8 cellular contexts compared by ENCODE assay signal in the genomic region with DNA sequence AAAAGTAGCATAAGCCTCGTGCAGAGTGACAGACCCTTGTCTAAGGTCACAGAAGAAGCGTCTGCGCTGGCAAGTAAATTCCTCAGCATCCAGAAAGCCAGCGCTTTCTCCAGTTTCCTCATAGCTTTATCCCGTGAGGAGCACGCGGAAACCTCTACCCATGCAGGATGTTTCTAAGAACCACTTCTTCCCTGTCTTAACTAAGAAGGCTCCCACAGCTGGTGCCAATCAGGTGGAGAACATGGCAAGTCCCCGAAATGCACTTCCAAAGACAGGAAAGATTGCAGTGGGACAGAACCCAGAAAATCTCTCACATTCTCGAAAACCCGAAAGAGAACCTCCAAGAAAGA. TPM values are rescaled to one million over a fixed set of nuclear protein-coding genes. Genes with fewer than 3 reads are reported as not detected.
DNase-seq lines count a peak whose midpoint lies in the region; ATAC-seq and TF ChIP-seq lines count a peak whose summit lies in the region.

No MANE protein-coding gene starts in this region.

- H3K27ac Mint-ChIP-seq in T-helper 17 cell: no peak overlapping the region

- DNase-seq in EH (ENCODE audit: low read depth) (peak; percentile 75), brain microvascular endothelial cell (peak; percentile 33), mucosa of descending colon (no peak), T-helper 17 cell (no peak), NCI-H2081 treated with DMSO at 0.1 percent for 48 hours (lab: John Stamatoyannopoulos, UW) (no peak)

- H3K36me3 Mint-ChIP-seq in T-helper 17 cell (ENCODE audit: low read depth): peaks cover 3% of the 10 kb centered on the region

- H3K27me3 ChIP-seq in brain microvascular endothelial cell (replicated peaks): no peaks in the 10 kb centered on the region

- H3K4me1 ChIP-seq in mucosa of descending colon (ENCODE audit: low read depth): peaks cover 29% of the 10 kb centered on the region

- H3K4me3 ChIP-seq in brain microvascular endothelial cell (ENCODE audit: low read depth, low read length) (peak overlapping the region; percentile 92), mucosa of descending colon (peak overlapping the region; percentile 97)

- H3K36me3 ChIP-seq in brain microvascular endothelial cell (replicated peaks) (peaks cover 23% of the 10 kb centered on the region), mucosa of descending colon (ENCODE audit: low read depth) (peaks cover 8% of the 10 kb centered on the region)

- H3K27ac ChIP-seq in brain microvascular endothelial cell: peak overlapping the region; percentile 95

- intact Hi-C loops in mucosa of descending colon (cut with DNase I, micrococcal nuclease): no loop called here

- H3K9me3 ChIP-seq in mucosa of descending colon (no peaks in the 10 kb centered on the region), T-helper 17 cell (ENCODE audit: control insufficient read depth, low read length, poor library complexity, severe bottlenecking) (no peaks in the 10 kb centered on the region)

- H3K27me3 Mint-ChIP-seq in T-helper 17 cell: no peaks in the 10 kb centered on the region

- ATAC-seq in HG02885 (IDR thresholded peaks at IDR 0.05; ENCODE audit: poor library complexity, unreplicated experiment) (peak; percentile 0), mucosa of descending colon (peak; percentile 7), T-helper 17 cell (no peak), HG02840 (IDR thresholded peaks at IDR 0.05; ENCODE audit: low FRiP score, unreplicated experiment) (no peak), GM19463 (IDR thresholded peaks at IDR 0.05; ENCODE audit: unreplicated experiment) (no peak)

- TF ChIP-seq CTCF in brain microvascular endothelial cell (IDR thresholded peaks at IDR 0.05; ENCODE audit: low read depth, low read length, missing control alignments): no peak
- no peak for TF ChIP-seq CTCF in mucosa of descending colon (IDR thresholded peaks at IDR 0.05)

- in situ Hi-C loops in brain microvascular endothelial cell (cut with HindIII; ENCODE audit: low pct_ligation_motif_present, low sequenced_read_pairs): no loop called here

- H3K4me3 Mint-ChIP-seq in T-helper 17 cell: no peak overlapping the region

- H3K4me1 Mint-ChIP-seq in T-helper 17 cell: peaks cover 27% of the 10 kb centered on the region

RNA-seq across cellular contexts. Expression of a gene that starts 1.0 kb away (rescaled TPM):
- 10 to 100 TPM; 26.3 to 34.6 (median 30.5) TPM for total RNA-seq in mucosa of descending colon
- 10 to 100 TPM; 87.1 to 90.2 TPM for total RNA-seq in T-helper 17 cell

RNA-seq across cellular contexts. Expression of a gene that starts 52.7 kb away (rescaled TPM):
- total RNA-seq in mucosa of descending colon (100 to 1,000 TPM in 2 of 3 donors, 10 to 100 TPM in 1; 93.2 to 124 (median 105) TPM), T-helper 17 cell (100 to 1,000 TPM; 101 to 102 TPM)

Comparison
In these comparisons a context has a peak if more than half of its experiments do, and no peak if none do; other contexts are left out.
1. DNase-seq: peak in EH (single experiment) and brain microvascular endothelial cell (single experiment); none in mucosa of descending colon (0 of 3), T-helper 17 cell (0 of 3) and NCI-H2081 treated with DMSO at 0.1 percent for 48 hours (single experiment).
2. ATAC-seq: peak in HG02885 (single experiment) and mucosa of descending colon (single experiment); none in T-helper 17 cell (single experiment), HG02840 (single experiment) and GM19463 (single experiment).